ENCODE assay signal across 15 cellular contexts in the genomic region with DNA sequence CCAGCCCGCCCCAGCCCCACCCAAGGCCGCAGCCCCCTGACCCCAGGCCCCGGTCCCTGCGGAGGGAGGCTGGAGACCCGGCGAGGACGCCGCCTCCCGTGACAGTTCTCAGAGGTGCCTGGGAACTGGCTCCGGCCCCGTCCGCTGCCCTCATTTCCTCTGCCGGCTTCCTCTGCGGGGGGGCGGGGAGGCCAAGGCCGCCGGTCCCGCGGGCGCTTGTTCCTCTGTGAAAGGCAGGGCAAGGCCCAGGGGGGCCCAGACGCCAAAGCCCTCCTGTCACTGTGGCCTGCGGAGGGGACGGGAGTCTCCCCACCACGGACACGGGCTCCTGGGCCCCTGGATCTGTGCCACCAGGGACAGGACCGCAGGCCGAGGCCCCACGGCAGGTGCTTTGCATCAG. TPM values are rescaled to one million over a fixed set of nuclear protein-coding genes. Genes with fewer than 3 reads are reported as not detected.
A peak's percentile ranks its signal among the peaks of the same experiment; 100 is the strongest.
DNase-seq lines count a peak whose midpoint lies in the region; ATAC-seq and TF ChIP-seq lines count a peak whose summit lies in the region.
"Had no signal": no experiment of that assay in that cellular context is flagged by ENCODE, and none has a peak within 500 bp of the region (broad histone marks: within the 10 kb centered on the region; RNA-seq: fewer than 3 reads in every experiment).

No MANE protein-coding gene starts in this region.

- H3K36me3 ChIP-seq in aorta (ENCODE audit: control insufficient read depth in 1 of 2, insufficient read depth in 2 of 2, low read length in 1 of 2), result no peaks in the 10 kb centered on the region
- H3K36me3 ChIP-seq: prostate gland had no signal

- H3K36me3 Mint-ChIP-seq in natural killer cell, result no peaks in the 10 kb centered on the region

- H3K4me3 ChIP-seq in aorta (ENCODE audit: low read length in 2 of 2), result no peak overlapping the region

- H3K27me3 ChIP-seq in aorta (ENCODE audit: control insufficient read depth in 1 of 2, insufficient read depth in 2 of 2, low read length in 1 of 2), result no peaks in the 10 kb centered on the region

- H3K4me3 Mint-ChIP-seq in stimulated activated naive CD8-positive, alpha-beta T cell treated with anti-CD3 and anti-CD28 coated beads, Interleukin-15, amount 100 ng/mL, for 72 hours, result peak overlapping the region in 1 of 2 donors; percentile 76
- H3K4me3 Mint-ChIP-seq in natural killer cell, result peak overlapping the region; percentile 92

- no peaks in the 10 kb centered on the region for H3K9me3 ChIP-seq in aorta (ENCODE audit: control insufficient read depth, low read length)
- H3K9me3 ChIP-seq: prostate gland had no signal

- peak overlapping the region in 1 of 2 donors; percentile 85 for H3K27ac Mint-ChIP-seq in stimulated activated naive CD8-positive, alpha-beta T cell treated with anti-CD3 and anti-CD28 coated beads, Interleukin-15, amount 100 ng/mL, for 72 hours
- H3K27ac Mint-ChIP-seq in natural killer cell, result peak overlapping the region; percentile 71 to 90

- peaks cover 7% of the 10 kb centered on the region for H3K27me3 Mint-ChIP-seq in stimulated activated naive CD8-positive, alpha-beta T cell treated with anti-CD3 and anti-CD28 coated beads, Interleukin-15, amount 100 ng/mL, for 72 hours
- H3K27me3 Mint-ChIP-seq in natural killer cell (ENCODE audit: low read depth in 2 of 2), result peaks cover 0 to 4% of the 10 kb centered on the region in 2 donors

- WGBS in aorta, 2 donors, result 53 to 68% methylated on average over 22 to 28 of the region's 28 CpGs

- no peaks in the 10 kb centered on the region for H3K9me3 Mint-ChIP-seq in stimulated activated naive CD8-positive, alpha-beta T cell treated with anti-CD3 and anti-CD28 coated beads, Interleukin-15, amount 100 ng/mL, for 72 hours
- no peaks in the 10 kb centered on the region for H3K9me3 Mint-ChIP-seq in natural killer cell

- no peak overlapping the region for H3K27ac ChIP-seq in aorta (ENCODE audit: low read depth in 1 of 2, low read length in 2 of 2)
- H3K27ac ChIP-seq: prostate gland had no signal

- TF ChIP-seq CTCF in natural killer cell (IDR thresholded peaks at IDR 0.05) (no peak), GM10266 (IDR thresholded peaks at IDR 0.05; ENCODE audit: control insufficient read depth, insufficient read depth, low read depth, missing control alignments) (no peak)

- H3K4me1 Mint-ChIP-seq in stimulated activated naive CD8-positive, alpha-beta T cell treated with anti-CD3 and anti-CD28 coated beads, Interleukin-15, amount 100 ng/mL, for 72 hours, result peaks cover 33% of the 10 kb centered on the region
- H3K4me1 Mint-ChIP-seq in natural killer cell, result peaks cover 4 to 18% of the 10 kb centered on the region in 2 donors

- no peak for DNase-seq in stimulated activated naive CD8-positive, alpha-beta T cell treated with anti-CD3 and anti-CD28 coated beads, Interleukin-15, amount 100 ng/mL, for 72 hours
- no peak for DNase-seq in stimulated activated naive CD8-positive, alpha-beta T cell treated with anti-CD3 and anti-CD28 coated beads, Interleukin-15, Interleukin-2, amounts not matched to agents 100 U/mL and 50 U/mL, for 24 hours
- DNase-seq in head of caudate nucleus (peak in 27 of 42 donors; percentile 25 to 73 (median 48)), natural killer cell (peak; percentile 47), aorta (peak in 1 of 2 donors; percentile 75), NCI-H345 (lab: John Stamatoyannopoulos, UW) (no peak), SHP77 treated with DMSO at 0.1 percent for 48 hours (lab: John Stamatoyannopoulos, UW) (no peak), GM10266 (ENCODE audit: extremely low spot score) (no peak)
- DNase-seq: EL, kidney glomerular epithelial cell, NCI-H1694 treated with DMSO at 0.1 percent for 48 hours, OCI-M1 had no signal

- peak; percentile 23 for ATAC-seq in stimulated activated naive CD8-positive, alpha-beta T cell treated with anti-CD3 and anti-CD28 coated beads, Interleukin-15, amount 100 ng/mL, for 72 hours
- ATAC-seq in stimulated activated naive CD8-positive, alpha-beta T cell treated with anti-CD3 and anti-CD28 coated beads, Interleukin-15, Interleukin-2, amounts not matched to agents 100 U/mL and 50 U/mL, for 24 hours, result no peak
- ATAC-seq in natural killer cell, result peak; percentile 72 to 86 (median 76)
- ATAC-seq in aorta (ENCODE audit: low FRiP score), result peak; percentile 26

- H3K4me1 ChIP-seq in aorta (ENCODE audit: control insufficient read depth in 1 of 2, insufficient read depth in 2 of 2, low read length in 2 of 2), result no peaks in the 10 kb centered on the region

- intact Hi-C loops in head of caudate nucleus (cut with DNase I) (no loop called here), natural killer cell (cut with micrococcal nuclease) (no loop called here), aorta (cut with DNase I) (no loop called here)

RNA-seq across cellular contexts. Expression of gene PVALEF, which starts 5.0 kb away (rescaled TPM):
- total RNA-seq in natural killer cell, result not detected
- total RNA-seq in aorta, result not detected
- polyA plus RNA-seq in aorta, result not detected
- total RNA-seq: prostate gland; T-helper 2 cell treated with Interferon-gamma antibody and Interleukin-4, amounts not matched to agents 100 ng/mL and 5 ng/mL, for 36 hours; ureter had no signal

RNA-seq across cellular contexts. Expression of gene AATK, which starts 5.7 kb away (rescaled TPM):
- total RNA-seq in natural killer cell (10 to 100 TPM in 2 of 3 donors, 1 to 10 TPM in 1; 8.5 to 13.7 (median 10.4) TPM), aorta (10 to 100 TPM; 14.2 to 15.1 TPM)
- 1 to 10 TPM; 2.9 to 4.0 TPM for polyA plus RNA-seq in aorta

Comparison
In these comparisons a context has a peak if more than half of its experiments do, and no peak if none do; other contexts are left out.
1. DNase-seq: peak in head of caudate nucleus (27 of 42) and natural killer cell (single experiment); none in stimulated activated naive CD8-positive, alpha-beta T cell treated with anti-CD3 and anti-CD28 coated beads, Interleukin-15, amount 100 ng/mL, for 72 hours (0 of 2), stimulated activated naive CD8-positive, alpha-beta T cell treated with anti-CD3 and anti-CD28 coated beads, Interleukin-15, Interleukin-2, amounts not matched to agents 100 U/mL and 50 U/mL, for 24 hours (single experiment), NCI-H345 (single experiment), SHP77 treated with DMSO at 0.1 percent for 48 hours (single experiment) and GM10266 (single experiment).